8 cellular contexts compared by ENCODE assay signal in genomic region chr4:87219648-87220093, GRCh38. TPM values are rescaled to one million over a fixed set of nuclear protein-coding genes. Genes with fewer than 3 reads are reported as not detected.
A peak's percentile ranks its signal among the peaks of the same experiment; 100 is the strongest.
DNase-seq lines count a peak whose midpoint lies in the region; ATAC-seq and TF ChIP-seq lines count a peak whose summit lies in the region.

No MANE protein-coding gene starts in this region.

- peak overlapping the region; percentile 84; the same call in 1 of the 2 replicates for H2AFZ ChIP-seq in Karpas-422 (ENCODE audit: low read length)

- H3K36me3 ChIP-seq in Karpas-422 (ENCODE audit: insufficient read depth, low read length) = no peaks in the 10 kb centered on the region
- H3K36me3 ChIP-seq in effector memory CD4-positive, alpha-beta T cell (ENCODE audit: control insufficient read depth, insufficient read depth, low read length) = no peaks in the 10 kb centered on the region

- H3K27ac ChIP-seq in Karpas-422 (ENCODE audit: low read length) = peak overlapping the region; percentile 75
- H3K27ac ChIP-seq in effector memory CD4-positive, alpha-beta T cell (ENCODE audit: insufficient read depth, low read length, poor library complexity, severe bottlenecking) = peak overlapping the region; percentile 75

- H3K9me2 ChIP-seq in Karpas-422 (replicated peaks; ENCODE audit: insufficient read depth, low read length) = no peaks in the 10 kb centered on the region

- peak; percentile 34 for ATAC-seq in GM21786 (IDR thresholded peaks at IDR 0.05; ENCODE audit: unreplicated experiment)

- peak overlapping the region; percentile 82 for H3K4me2 ChIP-seq in Karpas-422 (ENCODE audit: low read depth, low read length, poor library complexity, severe bottlenecking)

- H3K27me3 ChIP-seq in Karpas-422 (ENCODE audit: low read length) (no peaks in the 10 kb centered on the region), mononuclear cell (ENCODE audit: insufficient read depth, low read length) (no peaks in the 10 kb centered on the region)
- H3K27me3 ChIP-seq in effector memory CD4-positive, alpha-beta T cell (replicated peaks; ENCODE audit: control insufficient read depth, insufficient read depth, low read length, poor library complexity, severe bottlenecking) = no peaks in the 10 kb centered on the region

- peaks cover 35% of the 10 kb centered on the region for H3K4me1 ChIP-seq in Karpas-422 (ENCODE audit: low read length)
- H3K4me1 ChIP-seq in effector memory CD4-positive, alpha-beta T cell (ENCODE audit: control insufficient read depth, insufficient read depth, low read length, poor library complexity, severe bottlenecking) = no peaks in the 10 kb centered on the region
- peaks cover 15% of the 10 kb centered on the region for H3K4me1 ChIP-seq in mononuclear cell (ENCODE audit: insufficient read depth, low read length)

- H3K4me3 ChIP-seq in GM12865 (ENCODE audit: low read depth, low read length) (peak overlapping the region; percentile 83), Karpas-422 (ENCODE audit: low read length) (peak overlapping the region; percentile 94), mononuclear cell (ENCODE audit: low read length) (peak overlapping the region; percentile 96)
- H3K4me3 ChIP-seq in effector memory CD4-positive, alpha-beta T cell (ENCODE audit: insufficient read depth, low read depth, low read length, poor library complexity, severe bottlenecking) = peak overlapping the region; percentile 84

- peaks cover 56% of the 10 kb centered on the region for H3K79me2 ChIP-seq in Karpas-422 (ENCODE audit: low read length)

- H3K9me3 ChIP-seq in Karpas-422 (ENCODE audit: low read length) = no peaks in the 10 kb centered on the region
- H3K9me3 ChIP-seq in effector memory CD4-positive, alpha-beta T cell (ENCODE audit: control insufficient read depth, low read length) = no peaks in the 10 kb centered on the region
- H3K9me3 ChIP-seq in mononuclear cell (ENCODE audit: low read depth, low read length) = no peaks in the 10 kb centered on the region

- DNase-seq in GM12865 (ENCODE audit: low read depth) (peak; percentile 69), Karpas-422 (peak; percentile 75), SW 1271 (lab: John Stamatoyannopoulos, UW) (no peak)
- peak; percentile 66 for DNase-seq in activated CD4-positive, alpha-beta T cell treated with anti-CD3 and anti-CD28 coated beads for 48 hours
- peak in 1 of 3 donors; percentile 33 for DNase-seq in effector memory CD4-positive, alpha-beta T cell
- DNase-seq in stimulated activated CD8-positive, alpha-beta memory T cell treated with anti-CD3 and anti-CD28 coated beads, Interleukin-4, amount 100 ng/mL, for 48 hours = peak; percentile 66

- no peaks in the 10 kb centered on the region for H4K20me1 ChIP-seq in Karpas-422 (ENCODE audit: insufficient read depth, low read depth, low read length)

- H3K9ac ChIP-seq in Karpas-422 (ENCODE audit: low read length) = peak overlapping the region; percentile 91

- TF ChIP-seq CTCF in GM12865 (IDR thresholded peaks at IDR 0.05; ENCODE audit: insufficient read depth, low read depth, low read length, missing control alignments) = peak; percentile 17

RNA-seq across cellular contexts. Expression of gene KLHL8, which starts 0.7 kb away (rescaled TPM):
- total RNA-seq in Karpas-422 (2014; rRNA removed; shearing (Covaris generic); ENCODE audit: low replicate concordance) = 17.6 and 26.4 TPM in 2 replicates
- 14.1 TPM for total RNA-seq in mononuclear cell

Comparison
In these comparisons a context has a peak if more than half of its experiments do, and no peak if none do; other contexts are left out.
1. DNase-seq: peak in GM12865 (single experiment), Karpas-422 (single experiment), activated CD4-positive, alpha-beta T cell treated with anti-CD3 and anti-CD28 coated beads for 48 hours (single experiment) and stimulated activated CD8-positive, alpha-beta memory T cell treated with anti-CD3 and anti-CD28 coated beads, Interleukin-4, amount 100 ng/mL, for 48 hours (single experiment); none in SW 1271 (0 of 2).
2. Peak in every context shown above with its lines, with median percentiles within 50 percentile points of each other: H3K4me3 ChIP-seq.